Comparison of ENCODE assay signal across 26 cellular contexts in genomic region chr11:128194226-128194625, GRCh38.
DNase-seq lines count a peak whose midpoint lies in the region; ATAC-seq and TF ChIP-seq lines count a peak whose summit lies in the region.
"Had no signal": no experiment of that assay in that cellular context is flagged by ENCODE, and none has a peak within 500 bp of the region (broad histone marks: within the 10 kb centered on the region; RNA-seq: fewer than 3 reads in every experiment).

No MANE protein-coding gene starts in this region.

- no peaks in the 10 kb centered on the region for H3K36me3 ChIP-seq in suprapubic skin
- H3K36me3 ChIP-seq: MG63, neutrophil, Peyer's patch had no signal

- no peak overlapping the region for H3K27ac Mint-ChIP-seq in activated T-helper 17 cell treated with anti-CD3 and anti-CD28 coated beads, Interleukin-2, amount 50 U/mL, for 72 hours
- no peak overlapping the region for H3K27ac Mint-ChIP-seq in WTC11
- H3K27ac Mint-ChIP-seq: activated CD4-positive, alpha-beta T cell treated with anti-CD3 and anti-CD28 coated beads, Interleukin-2, amount 10 ng/mL, durations not matched to agents 7 days and 5 days; type B pancreatic cell had no signal

- POLR2A ChIA-PET in WTC11 (lab: Charles Lee): no interaction called here

- H3K27me3 ChIP-seq in right cardiac atrium (ENCODE audit: control insufficient read depth, insufficient read depth): no peaks in the 10 kb centered on the region
- H3K27me3 ChIP-seq in suprapubic skin: no peaks in the 10 kb centered on the region
- H3K27me3 ChIP-seq: MG63, neutrophil, Peyer's patch had no signal

- H3K4me1 ChIP-seq in right cardiac atrium (ENCODE audit: control insufficient read depth, insufficient read depth, low read length): no peaks in the 10 kb centered on the region
- H3K4me1 ChIP-seq in suprapubic skin: peaks cover 10% of the 10 kb centered on the region
- H3K4me1 ChIP-seq: A549, Peyer's patch had no signal

- TF ChIP-seq CTCF in foreskin fibroblast (IDR thresholded peaks at IDR 0.05; ENCODE audit: low read depth, low read length) (no peak), suprapubic skin (IDR thresholded peaks at IDR 0.05) (no peak), WTC11 (IDR thresholded peaks at IDR 0.05) (no peak)

- H3K4me3 Mint-ChIP-seq in activated T-helper 17 cell treated with anti-CD3 and anti-CD28 coated beads, Interleukin-2, amount 50 U/mL, for 72 hours: peak overlapping the region; percentile 42
- H3K4me3 Mint-ChIP-seq in WTC11: no peak overlapping the region
- H3K4me3 Mint-ChIP-seq: activated CD4-positive, alpha-beta T cell treated with anti-CD3 and anti-CD28 coated beads, Interleukin-2, amount 10 ng/mL, durations not matched to agents 7 days and 5 days; type B pancreatic cell had no signal

- no peak overlapping the region for H3K4me3 ChIP-seq in right cardiac atrium (ENCODE audit: low read length)
- H3K4me3 ChIP-seq in foreskin fibroblast (ENCODE audit: low read depth in 1 of 2, low read length in 2 of 2): no peak overlapping the region
- no peak overlapping the region for H3K4me3 ChIP-seq in suprapubic skin
- H3K4me3 ChIP-seq: A549, lung, MG63, Peyer's patch had no signal

- H3K36me3 Mint-ChIP-seq in activated T-helper 17 cell treated with anti-CD3 and anti-CD28 coated beads, Interleukin-2, amount 50 U/mL, for 72 hours (ENCODE audit: low read depth): no peaks in the 10 kb centered on the region
- H3K36me3 Mint-ChIP-seq in WTC11: no peaks in the 10 kb centered on the region
- H3K36me3 Mint-ChIP-seq: CD4-positive, CD25-positive, alpha-beta regulatory T cell; type B pancreatic cell had no signal

- no peaks in the 10 kb centered on the region for H3K9me3 ChIP-seq in right cardiac atrium (ENCODE audit: control insufficient read depth, low read length)
- H3K9me3 ChIP-seq in suprapubic skin: no peaks in the 10 kb centered on the region
- H3K9me3 ChIP-seq: A549, MG63, neutrophil, Peyer's patch had no signal

- H3K4me1 Mint-ChIP-seq in activated T-helper 17 cell treated with anti-CD3 and anti-CD28 coated beads, Interleukin-2, amount 50 U/mL, for 72 hours: peaks cover 25% of the 10 kb centered on the region
- H3K4me1 Mint-ChIP-seq in WTC11: no peaks in the 10 kb centered on the region

- intact Hi-C loops in Right ventricle myocardium superior (cut with DNase I): no loop called here
- intact Hi-C loops in right cardiac atrium (cut with DNase I): no loop called here

- TF ChIP-seq POLR2A in suprapubic skin (IDR thresholded peaks at IDR 0.05): no peak

- CTCF ChIA-PET in WTC11 (lab: Charles Lee): no interaction called here

- TF ChIP-seq EP300 in suprapubic skin (IDR thresholded peaks at IDR 0.05): no peak

- no peaks in the 10 kb centered on the region for H3K9me3 Mint-ChIP-seq in activated T-helper 17 cell treated with anti-CD3 and anti-CD28 coated beads, Interleukin-2, amount 50 U/mL, for 72 hours
- H3K9me3 Mint-ChIP-seq in WTC11: no peaks in the 10 kb centered on the region
- H3K9me3 Mint-ChIP-seq: activated CD4-positive, alpha-beta T cell treated with anti-CD3 and anti-CD28 coated beads, Interleukin-2, amount 10 ng/mL, durations not matched to agents 7 days and 5 days; activated naive CD8-positive, alpha-beta T cell treated with anti-CD3 and anti-CD28 coated beads, Interleukin-2, amount 50 U/mL, for 24 hours; stimulated activated naive CD8-positive, alpha-beta T cell treated with anti-CD3 and anti-CD28 coated beads, Interleukin-15, Interleukin-2, amounts not matched to agents 100 ng/mL and 50 ng/mL, for 24 hours; T-helper 1 cell treated with Interleukin-12 subunit alpha and Interleukin-12 subunit beta and Interleukin-4 antibody, amounts not matched to agents 30 μg/mL and 1 μg/mL, for 36 hours; type B pancreatic cell had no signal

- no peak for DNase-seq in Right ventricle myocardium superior
- DNase-seq in right cardiac atrium: no peak
- peak; percentile 60 to 72 for DNase-seq in foreskin fibroblast
- DNase-seq in suprapubic skin (ENCODE audit: low spot score in 2 of 2): no peak
- DNase-seq in stimulated activated CD4-positive, alpha-beta T cell treated with anti-CD3 and anti-CD28 coated beads, Interleukin-4, amount 100 ng/mL, for 24 hours: no peak
- no peak for DNase-seq in WTC11 (ENCODE audit: low spot score)
- DNase-seq: activated CD4-positive, alpha-beta T cell treated with anti-CD3 and anti-CD28 coated beads, Interleukin-2, amount 10 ng/mL, durations not matched to agents 7 days and 5 days; activated naive CD8-positive, alpha-beta T cell treated with anti-CD3 and anti-CD28 coated beads, Interleukin-2, amount 50 U/mL, for 24 hours; CD4-positive, CD25-positive, alpha-beta regulatory T cell; cortex of kidney; H7; hypothalamus; MG63; NCI-H146; NCI-H510A; NK-92 treated with Interleukin-12 subunit alpha and Interleukin-12 subunit beta, amount 100 ng/mL, for 24 hours; Peyer's patch; stimulated activated CD4-positive, alpha-beta T cell treated with anti-CD3 and anti-CD28 coated beads, Interleukin-4, amount 100 ng/mL, for 1 hour had no signal

- H3K27me3 Mint-ChIP-seq in activated T-helper 17 cell treated with anti-CD3 and anti-CD28 coated beads, Interleukin-2, amount 50 U/mL, for 72 hours: no peaks in the 10 kb centered on the region
- H3K27me3 Mint-ChIP-seq in WTC11 (ENCODE audit: low read depth): no peaks in the 10 kb centered on the region; the same call in 1 of the 2 replicates
- H3K27me3 Mint-ChIP-seq: activated naive CD8-positive, alpha-beta T cell treated with anti-CD3 and anti-CD28 coated beads, Interleukin-2, amount 50 U/mL, for 24 hours; stimulated activated naive CD8-positive, alpha-beta T cell treated with anti-CD3 and anti-CD28 coated beads, Interleukin-15, Interleukin-2, amounts not matched to agents 100 ng/mL and 50 ng/mL, for 24 hours; type B pancreatic cell had no signal

- peak; percentile 68 for ATAC-seq in Right ventricle myocardium superior (ENCODE audit: poor library complexity)
- no peak for ATAC-seq in right cardiac atrium
- no peak for ATAC-seq in activated T-helper 17 cell treated with anti-CD3 and anti-CD28 coated beads, Interleukin-2, amount 50 U/mL, for 72 hours (replicated peaks)
- no peak for ATAC-seq in WTC11
- no peak for ATAC-seq in GM18873 (IDR thresholded peaks at IDR 0.05; ENCODE audit: low FRiP score, unreplicated experiment)
- ATAC-seq: A549; activated naive CD8-positive, alpha-beta T cell treated with anti-CD3 and anti-CD28 coated beads, Interleukin-2, amount 50 U/mL, for 24 hours had no signal

- H3K27ac ChIP-seq in right cardiac atrium (ENCODE audit: low read length) (no peak overlapping the region), suprapubic skin (peak overlapping the region; percentile 39)
- H3K27ac ChIP-seq: A549, neutrophil, Peyer's patch had no signal

TF ChIP-seq in WTC11, 78 proteins besides CTCF, POLR2A, EP300 and RAD21:
- TF ChIP-seq TEAD4 (CRISPR knock-in tag; IDR thresholded peaks at IDR 0.05) (no peak), JUN (CRISPR knock-in tag; IDR thresholded peaks at IDR 0.05) (no peak), MAX (CRISPR knock-in tag; IDR thresholded peaks at IDR 0.05) (no peak), ATF2 (CRISPR knock-in tag; IDR thresholded peaks at IDR 0.05; ENCODE audit: borderline replicate concordance, low read depth) (no peak)
- TF ChIP-seq, protein P1, sequence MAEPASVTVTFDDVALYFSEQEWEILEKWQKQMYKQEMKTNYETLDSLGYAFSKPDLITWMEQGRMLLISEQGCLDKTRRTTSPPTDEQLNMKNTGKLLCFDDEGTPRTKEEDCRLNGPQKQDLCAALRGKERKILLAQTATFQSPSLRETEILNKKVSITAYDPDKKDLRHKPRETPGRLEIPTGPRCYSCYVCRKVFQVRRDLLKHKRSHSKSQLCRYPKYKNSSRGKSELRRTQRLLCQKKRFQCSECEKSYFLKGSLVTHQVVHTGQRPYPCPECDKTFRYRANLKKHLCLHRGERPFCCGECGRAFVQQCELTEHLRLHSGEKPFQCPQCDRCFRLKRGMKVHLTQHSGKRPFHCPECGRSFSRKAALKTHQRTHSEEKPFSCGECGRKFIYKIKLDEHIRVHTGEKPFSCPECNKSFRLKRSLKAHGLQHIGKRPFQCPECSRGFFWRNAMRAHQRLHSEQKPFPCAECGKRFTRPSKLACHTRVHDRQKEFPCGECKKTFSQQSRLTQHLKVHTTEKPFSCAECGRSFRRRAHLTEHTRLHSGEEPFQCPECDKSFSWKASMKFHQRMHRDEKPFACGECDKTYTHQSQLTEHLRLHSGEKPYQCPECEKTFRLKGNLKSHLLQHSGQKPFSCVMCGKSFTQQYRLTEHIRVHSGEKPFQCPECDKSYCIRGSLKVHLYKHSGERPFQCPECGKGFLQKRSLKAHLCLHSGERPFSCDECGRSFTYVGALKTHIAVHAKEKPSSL (CRISPR knock-in tag; conservative IDR thresholded peaks at IDR 0.05): no peak
TF ChIP-seq in WTC11: peak in this region for 0.

Comparison
In these comparisons a context has a peak if more than half of its experiments do, and no peak if none do; other contexts are left out.
1. DNase-seq: peak in foreskin fibroblast (2 of 2); none in Right ventricle myocardium superior (single experiment), right cardiac atrium (0 of 3), suprapubic skin (0 of 2), stimulated activated CD4-positive, alpha-beta T cell treated with anti-CD3 and anti-CD28 coated beads, Interleukin-4, amount 100 ng/mL, for 24 hours (single experiment) and WTC11 (single experiment).